ENCODE assay signal across 4 cellular contexts in the genomic region with DNA sequence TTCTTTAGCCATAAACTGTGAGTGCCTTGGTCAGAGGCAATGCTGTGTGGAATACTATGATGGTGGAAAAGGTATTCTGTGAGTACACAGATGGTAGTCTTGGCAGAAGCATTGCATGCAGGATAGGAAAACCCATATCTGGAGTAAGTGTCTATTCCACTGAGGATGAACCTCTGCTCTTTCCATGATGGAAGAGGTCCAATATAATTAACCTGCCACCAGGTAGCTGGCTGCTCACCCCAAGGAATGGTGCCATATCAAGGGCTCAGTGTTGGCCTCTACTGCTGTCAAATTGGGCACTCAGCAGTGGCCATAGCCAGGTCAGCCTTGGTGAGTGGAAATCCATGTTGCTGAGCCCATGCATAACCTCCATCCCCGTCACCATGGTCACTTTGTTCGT.
DNase-seq lines count a peak whose midpoint lies in the region; TF ChIP-seq lines count a peak whose summit lies in the region.
"Not testable (repeated sequence)": the region's sequence is repeated elsewhere in the genome, so short reads cannot be mapped to it uniquely, and the experiment has no call there.

No MANE protein-coding gene starts in this region.

- whole genome bisulfite sequencing in esophagus muscularis mucosa, result 88% methylated on average over 2 of the region's 2 CpGs

- not testable (repeated sequence) for H3K36me3 ChIP-seq in esophagus muscularis mucosa

- in situ Hi-C loops in G401 (cut with HindIII; ENCODE audit: low sequenced_read_pairs), result not testable (repeated sequence)

- H3K4me1 ChIP-seq in esophagus muscularis mucosa, result not testable (repeated sequence)

- not testable (repeated sequence) for TF ChIP-seq POLR2A in esophagus muscularis mucosa (IDR thresholded peaks at IDR 0.05; ENCODE audit: low read depth)

- H3K27me3 ChIP-seq in esophagus muscularis mucosa, result not testable (repeated sequence)

- intact Hi-C loops in esophagus muscularis mucosa (cut with DNase I), result not testable (repeated sequence)

- H3K27ac ChIP-seq in esophagus muscularis mucosa (replicated peaks in 1 of 4), result not testable (repeated sequence)

- H3K4me3 ChIP-seq in esophagus muscularis mucosa, result not testable (repeated sequence)

- H3K9me3 ChIP-seq in esophagus muscularis mucosa, result not testable (repeated sequence)

- TF ChIP-seq EP300 in esophagus muscularis mucosa (IDR thresholded peaks at IDR 0.05), result not testable (repeated sequence)

- not testable (repeated sequence) for TF ChIP-seq CTCF in esophagus muscularis mucosa (IDR thresholded peaks at IDR 0.05)

- DNase-seq in G401 (ENCODE audit: low spot score), result peak; percentile 86
- peak; percentile 86 for DNase-seq in cerebellar cortex (ENCODE audit: low spot score)
- peak; percentile 22 for DNase-seq in cerebellum (ENCODE audit: low spot score)
- peak; percentile 17 for DNase-seq in esophagus muscularis mucosa (ENCODE audit: extremely low spot score)

Comparison
In these comparisons a context has a peak if more than half of its experiments do, and no peak if none do; other contexts are left out.
1. DNase-seq: peak in every context shown above with its lines; median percentile 86 in G401; 86 in cerebellar cortex; 22 in cerebellum; 17 in esophagus muscularis mucosa.